ENCODE assay signal across 9 cellular contexts in genomic region chr11:12330491-12331231, GRCh38. TPM values are rescaled to one million over a fixed set of nuclear protein-coding genes. Genes with fewer than 3 reads are reported as not detected.
DNase-seq lines count a peak whose midpoint lies in the region; ATAC-seq and TF ChIP-seq lines count a peak whose summit lies in the region.
"Had no signal": no experiment of that assay in that cellular context is flagged by ENCODE, and none has a peak within 500 bp of the region (broad histone marks: within the 10 kb centered on the region; RNA-seq: fewer than 3 reads in every experiment).

No MANE protein-coding gene starts in this region.

- no peak overlapping the region for H3K9ac ChIP-seq in H9 (ENCODE audit: extremely low read depth, insufficient read length, low read length)

- H3K4me1 Mint-ChIP-seq in H9 (peaks cover 11 to 17% of the 10 kb centered on the region in 2 experiments), chondrocyte (ENCODE audit: low read depth) (peaks cover 15% of the 10 kb centered on the region)

- no CpG with 5 or more reads among the region's 7 CpGs for WGBS in H9 (ENCODE audit: extremely low coverage, insufficient read length, low lambda C conversion rate)

- peaks cover 0 to under 1% of the 10 kb centered on the region in 2 experiments; a peak in 3 of 5 replicates for H3K9me3 Mint-ChIP-seq in H9
- H3K9me3 Mint-ChIP-seq in chondrocyte (ENCODE audit: low read depth): peaks cover under 1% of the 10 kb centered on the region

- H3K9me3 ChIP-seq in H9 (ENCODE audit: control insufficient read depth, low read depth, low read length): no peaks in the 10 kb centered on the region
- no peaks in the 10 kb centered on the region for H3K9me3 ChIP-seq in osteoblast (ENCODE audit: low read depth, low read length)

- H3K4me3 ChIP-seq in epithelial cell of esophagus (ENCODE audit: low read length): no peak overlapping the region
- peak overlapping the region; percentile 6 for H3K4me3 ChIP-seq in osteoblast (ENCODE audit: insufficient read depth, low read length)

- H3K79me2 ChIP-seq in H9 (ENCODE audit: insufficient read depth, low read length) (no peaks in the 10 kb centered on the region), osteoblast (ENCODE audit: insufficient read depth, low read length) (no peaks in the 10 kb centered on the region)

- H3K79me1 ChIP-seq in H9 (ENCODE audit: insufficient read depth, low read depth, low read length, poor library complexity, severe bottlenecking): no peaks in the 10 kb centered on the region

- H3K27me3 Mint-ChIP-seq in H9 (ENCODE audit: low read depth) (peaks cover 5% of the 10 kb centered on the region; the same call in 1 of the 2 replicates), chondrocyte (ENCODE audit: low read depth) (no peaks in the 10 kb centered on the region)
- H3K27me3 Mint-ChIP-seq: activated CD8-positive, alpha-beta memory T cell treated with anti-CD3 and anti-CD28 coated beads, Interleukin-2, amount 10 ng/mL, durations not matched to agents 7 days and 5 days had no signal

- no peak overlapping the region for H2BK15ac ChIP-seq in H9 (ENCODE audit: low read depth, low read length)

- H3K4me3 Mint-ChIP-seq in H9 (0 out of 5 replicates have a peak overlapping the region, but pooled peaks of 1 of the 2 experiments have one; percentile 15), chondrocyte (ENCODE audit: unreplicated experiment) (no peak overlapping the region)
- H3K4me3 Mint-ChIP-seq: activated CD8-positive, alpha-beta memory T cell treated with anti-CD3 and anti-CD28 coated beads, Interleukin-2, amount 10 ng/mL, durations not matched to agents 7 days and 5 days had no signal

- H3T11ph ChIP-seq in H9 (ENCODE audit: low read length): no peak overlapping the region

- H2BK12ac ChIP-seq in H9 (ENCODE audit: insufficient read length, low read depth, low read length): no peak overlapping the region

- H3K36me3 Mint-ChIP-seq in H9 (ENCODE audit: insufficient read depth in 1 of 3, low read depth in 3 of 3) (no peaks in the 10 kb centered on the region), chondrocyte (ENCODE audit: low read depth) (peaks cover under 1% of the 10 kb centered on the region)
- H3K36me3 Mint-ChIP-seq: activated CD8-positive, alpha-beta memory T cell treated with anti-CD3 and anti-CD28 coated beads, Interleukin-2, amount 10 ng/mL, durations not matched to agents 7 days and 5 days had no signal

- H3K4me2 ChIP-seq in H9 (ENCODE audit: insufficient read depth, insufficient read length, low read length): no peak overlapping the region
- peak overlapping the region; percentile 44 for H3K4me2 ChIP-seq in osteoblast (ENCODE audit: insufficient read depth, low read length)

- peaks cover 6% of the 10 kb centered on the region for H3K36me3 ChIP-seq in osteoblast (ENCODE audit: insufficient read depth, low read length)

- no peak overlapping the region for H3K4ac ChIP-seq in H9 (ENCODE audit: low read depth, low read length)

- no peaks in the 10 kb centered on the region for H3K23me2 ChIP-seq in H9 (ENCODE audit: insufficient read length, low read depth, low read length, poor library complexity, severe bottlenecking)

- H2BK20ac ChIP-seq in H9 (ENCODE audit: low read depth, low read length, poor library complexity, severe bottlenecking): no peak overlapping the region

- no peaks in the 10 kb centered on the region for H4K20me1 ChIP-seq in H9 (ENCODE audit: control insufficient read depth, insufficient read depth, insufficient read length)
- no peaks in the 10 kb centered on the region for H4K20me1 ChIP-seq in osteoblast (ENCODE audit: insufficient read depth, low read length)

- H4K5ac ChIP-seq in H9 (ENCODE audit: insufficient read length, low read depth, low read length): no peak overlapping the region

- H3K4me1 ChIP-seq in H9 (ENCODE audit: insufficient read depth, low read length): no peaks in the 10 kb centered on the region; the same call in 1 of the 2 replicates
- peaks cover 16% of the 10 kb centered on the region for H3K4me1 ChIP-seq in osteoblast (ENCODE audit: insufficient read depth, low read length)

- H2AFZ ChIP-seq in H9 (ENCODE audit: low read length) (no peak overlapping the region), osteoblast (ENCODE audit: low read length) (peak overlapping the region; percentile 26)

- H3K27ac ChIP-seq in H9 (ENCODE audit: insufficient read length, low read depth, low read length): no peak overlapping the region
- H3K27ac ChIP-seq in osteoblast (ENCODE audit: low read depth, low read length): no peak overlapping the region

- H3K27ac Mint-ChIP-seq in H9 (peak overlapping the region in 1 of 3 experiments; percentile 39; a peak in 1 of 7 replicates), chondrocyte (ENCODE audit: unreplicated experiment) (no peak overlapping the region)
- H3K27ac Mint-ChIP-seq: activated CD8-positive, alpha-beta memory T cell treated with anti-CD3 and anti-CD28 coated beads, Interleukin-2, amount 10 ng/mL, durations not matched to agents 7 days and 5 days had no signal

- H4K91ac ChIP-seq in H9 (ENCODE audit: insufficient read length, low read depth, low read length): no peak overlapping the region

- TF ChIP-seq CTCF in H9 (conservative IDR thresholded peaks at IDR 0.05) (no peak), epithelial cell of esophagus (IDR thresholded peaks at IDR 0.05; ENCODE audit: insufficient read depth, low read depth, low read length, missing control alignments) (no peak), osteoblast (IDR thresholded peaks at IDR 0.05; ENCODE audit: extremely low read depth, low read depth, low read length) (no peak), chondrocyte (IDR thresholded peaks at IDR 0.05) (no peak)

- no peak overlapping the region for H2BK5ac ChIP-seq in H9 (ENCODE audit: insufficient read length, low read length)

- no peak overlapping the region for H3K23ac ChIP-seq in H9 (ENCODE audit: insufficient read length, low read depth, low read length)

- H3K56ac ChIP-seq in H9 (ENCODE audit: insufficient read length, low read depth, low read length): no peak overlapping the region

- no peak overlapping the region for H3K14ac ChIP-seq in H9 (ENCODE audit: insufficient read depth, low read length)

- no peak for ATAC-seq in GM18498 (IDR thresholded peaks at IDR 0.05; ENCODE audit: unreplicated experiment)
- ATAC-seq in GM19395 (IDR thresholded peaks at IDR 0.05; ENCODE audit: unreplicated experiment): no peak
- ATAC-seq: activated CD8-positive, alpha-beta memory T cell treated with anti-CD3 and anti-CD28 coated beads, Interleukin-2, amount 10 ng/mL, durations not matched to agents 7 days and 5 days had no signal

- H4K8ac ChIP-seq in H9 (replicated peaks; ENCODE audit: insufficient read length, low read depth, low read length): no peak overlapping the region

- DNase-seq in H9 (peak; percentile 43), NCI-H510A (lab: John Stamatoyannopoulos, UW) (peak; percentile 27), epithelial cell of esophagus (ENCODE audit: low read depth) (peak; percentile 10), osteoblast (ENCODE audit: insufficient read length, low spot score, missing footprints) (no peak), chondrocyte (ENCODE audit: low spot score) (no peak), activated gamma-delta T cell (lab: John Stamatoyannopoulos, UW) (no peak)

- H3K27me3 ChIP-seq in H9 (ENCODE audit: insufficient read depth, low read length) (no peaks in the 10 kb centered on the region), osteoblast (ENCODE audit: insufficient read depth, low read length) (no peaks in the 10 kb centered on the region)

- H2AK5ac ChIP-seq in H9 (ENCODE audit: insufficient read length, low read length): no peak overlapping the region

- no peak overlapping the region for H3K18ac ChIP-seq in H9 (ENCODE audit: insufficient read length, low read depth, low read length)

- H2BK120ac ChIP-seq in H9 (ENCODE audit: low read depth, low read length, poor library complexity, severe bottlenecking): no peak overlapping the region

RNA-seq across cellular contexts. Expression of gene PARVA, which starts 46.7 kb away (rescaled TPM):
- total RNA-seq in H9 (2021): 18.1 and 21.8 TPM in 2 replicates
- 74.9 and 83.7 TPM in 2 replicates for total RNA-seq in osteoblast
- 147 to 170 TPM (median 158 TPM) in 3 replicates for total RNA-seq in chondrocyte
- total RNA-seq: activated CD8-positive, alpha-beta memory T cell treated with anti-CD3 and anti-CD28 coated beads, Interleukin-2, amount 10 ng/mL, durations not matched to agents 7 days and 5 days had no signal

Comparison
In these comparisons a context has a peak if more than half of its experiments do, and no peak if none do; other contexts are left out.
1. DNase-seq: peak in H9 (single experiment), NCI-H510A (single experiment) and epithelial cell of esophagus (single experiment); none in osteoblast (single experiment), chondrocyte (single experiment) and activated gamma-delta T cell (single experiment).